ENCODE assay signal across 30 cellular contexts in the genomic region with DNA sequence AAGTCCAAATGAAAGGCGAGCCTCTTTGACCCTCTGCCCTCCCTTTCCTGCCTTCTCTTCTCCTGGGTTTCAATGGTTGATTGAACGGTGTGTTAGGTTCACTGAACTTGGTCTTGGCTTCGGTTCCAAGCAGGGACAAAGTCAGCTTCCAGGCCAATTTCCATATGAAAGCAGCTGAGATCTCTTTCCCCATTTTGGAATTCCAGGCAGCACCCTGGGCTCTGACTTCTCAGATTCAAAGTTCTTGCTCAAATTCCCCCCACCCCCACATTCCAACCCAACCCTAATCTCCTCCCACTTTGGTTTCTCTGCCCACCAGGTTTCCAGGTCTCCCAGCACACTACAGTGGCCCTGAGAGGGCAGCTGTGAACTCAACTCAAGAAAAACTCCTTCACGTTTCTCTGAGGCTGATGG.
DNase-seq lines count a peak whose midpoint lies in the region; ATAC-seq, FAIRE-seq and TF ChIP-seq lines count a peak whose summit lies in the region.
"Had no signal": no experiment of that assay in that cellular context is flagged by ENCODE, and none has a peak within 500 bp of the region (broad histone marks: within the 10 kb centered on the region; RNA-seq: fewer than 3 reads in every experiment).

No MANE protein-coding gene starts in this region.

- no peak for TF ChIP-seq EP300 in HepG2 (IDR thresholded peaks at IDR 0.05; ENCODE audit: low read depth in 2 of 2, low read length in 2 of 2)
- TF ChIP-seq EP300 in HepG2 (CRISPR knock-in tag; IDR thresholded peaks at IDR 0.05; ENCODE audit: borderline replicate concordance), result no peak

- H3K79me2 ChIP-seq in hepatocyte (no peaks in the 10 kb centered on the region), HepG2 (ENCODE audit: insufficient read depth, low read length) (no peaks in the 10 kb centered on the region)

- no peak for DNase-seq in hepatocyte (ENCODE audit: low spot score)
- no peak for DNase-seq in HepG2 (ENCODE audit: low spot score)
- no peak for DNase-seq in progenitor cell of endocrine pancreas (ENCODE audit: low spot score, unreplicated experiment)
- no peak for DNase-seq in NCI-H2081 (lab: John Stamatoyannopoulos, UW)
- DNase-seq in NCI-H2107 treated with DMSO at 0.1 percent for 48 hours (lab: John Stamatoyannopoulos, UW; ENCODE audit: unreplicated experiment), result no peak
- DNase-seq in glomerular visceral epithelial cell (ENCODE audit: extremely low spot score), result no peak
- DNase-seq in left ventricle myocardium inferior, result no peak
- DNase-seq: activated CD4-positive, alpha-beta T cell treated with anti-CD3 and anti-CD28 coated beads, Interleukin-2, amount 50 U/mL, for 4 hours; activated CD4-positive, CD25-positive, alpha-beta regulatory T cell; DMS79; mammary epithelial cell; NCI-H1436 treated with DMSO at 0.1 percent for 48 hours; NCI-H2171; NCI-H510A treated with DMSO at 0.1 percent for 48 hours; ovary; PC-9; SHP77; stimulated activated CD4-positive, alpha-beta T cell treated with anti-CD3 and anti-CD28 coated beads, Interleukin-15, amount 100 ng/mL, for 24 hours; stimulated activated naive CD8-positive, alpha-beta T cell treated with anti-CD3 and anti-CD28 coated beads, Interleukin-15, Interleukin-2, amounts not matched to agents 100 U/mL and 50 U/mL, for 24 hours; T1000 had no signal

- H3K36me3 Mint-ChIP-seq in progenitor cell of endocrine pancreas (ENCODE audit: insufficient read depth), result peaks cover 3% of the 10 kb centered on the region
- H3K36me3 Mint-ChIP-seq: activated naive CD8-positive, alpha-beta T cell had no signal

- H3K27me3 ChIP-seq in hepatocyte (peaks cover 4% of the 10 kb centered on the region), HepG2 (ENCODE audit: control insufficient read depth in 1 of 2, insufficient read depth in 2 of 2, low read length in 2 of 2) (no peaks in the 10 kb centered on the region), left ventricle myocardium inferior (ENCODE audit: low read depth) (peaks cover 66% of the 10 kb centered on the region)
- H3K27me3 ChIP-seq: BLaER1, ovary had no signal

- H3K4me1 Mint-ChIP-seq in progenitor cell of endocrine pancreas (ENCODE audit: low read depth), result peaks cover 22% of the 10 kb centered on the region
- H3K4me1 Mint-ChIP-seq: central memory CD8-positive, alpha-beta T cell had no signal

- H2AFZ ChIP-seq in hepatocyte, result no peak overlapping the region
- no peak overlapping the region for H2AFZ ChIP-seq in HepG2 (ENCODE audit: low read length)
- H2AFZ ChIP-seq: PC-9 had no signal

- no peaks in the 10 kb centered on the region for H3K36me3 ChIP-seq in HEK293 (ENCODE audit: control insufficient read depth in 2 of 2, insufficient read depth in 1 of 2, low read length in 2 of 2)
- no peaks in the 10 kb centered on the region for H3K36me3 ChIP-seq in hepatocyte (replicated peaks; ENCODE audit: insufficient read depth, low read depth)
- H3K36me3 ChIP-seq in HepG2 (replicated peaks in 1 of 2; ENCODE audit: control insufficient read depth in 1 of 2, insufficient read depth in 2 of 2, low read length in 2 of 2), result no peaks in the 10 kb centered on the region
- H3K36me3 ChIP-seq in left ventricle myocardium inferior, result no peaks in the 10 kb centered on the region
- H3K36me3 ChIP-seq: BLaER1, ovary, thoracic aorta had no signal

- TF ChIP-seq CTCF in HEK293 (tag by site-specific recombination; IDR thresholded peaks at IDR 0.05) (no peak), hepatocyte (IDR thresholded peaks at IDR 0.05; ENCODE audit: poor library complexity) (no peak), HepG2 (CRISPR knock-in tag; IDR thresholded peaks at IDR 0.05) (no peak), progenitor cell of endocrine pancreas (IDR thresholded peaks at IDR 0.05; ENCODE audit: unreplicated experiment) (no peak), left ventricle myocardium inferior (IDR thresholded peaks at IDR 0.05; ENCODE audit: borderline replicate concordance) (no peak)

- H4K20me1 ChIP-seq in hepatocyte (ENCODE audit: insufficient read depth, poor library complexity, severe bottlenecking) (no peaks in the 10 kb centered on the region), HepG2 (ENCODE audit: insufficient read depth, low read length) (no peaks in the 10 kb centered on the region)
- H4K20me1 ChIP-seq: BLaER1 had no signal

- intact Hi-C loops in HepG2 (cut with micrococcal nuclease; ENCODE audit: unreplicated experiment) (no loop called here), left ventricle myocardium inferior (cut with micrococcal nuclease) (no loop called here)

- H3K27ac ChIP-seq in HEK293 (ENCODE audit: extremely low read depth, low read depth, low read length) (no peak overlapping the region), hepatocyte (peak overlapping the region; percentile 45), HepG2 (ENCODE audit: extremely low read length, insufficient read depth, low read length) (no peak overlapping the region), left ventricle myocardium inferior (replicated peaks) (no peak overlapping the region)
- H3K27ac ChIP-seq: BLaER1, KMS-11, ovary, PC-9, thoracic aorta had no signal

- CTCF ChIA-PET in HEK293 (lab: Yijun Ruan, JAX), result no interaction called here
- CTCF ChIA-PET in HepG2 (lab: Yijun Ruan, JAX; ENCODE audit: low intra/inter-chr PET ratio, low total read pairs), result no interaction called here

- no peaks in the 10 kb centered on the region for H3K27me3 Mint-ChIP-seq in progenitor cell of endocrine pancreas

- H3K4me2 ChIP-seq in hepatocyte (no peak overlapping the region), HepG2 (ENCODE audit: low read depth, low read length) (no peak overlapping the region)
- H3K4me2 ChIP-seq: BLaER1, KMS-11, PC-9 had no signal

- H3K9me3 Mint-ChIP-seq in progenitor cell of endocrine pancreas (ENCODE audit: low read depth), result peaks cover 20% of the 10 kb centered on the region
- H3K9me3 Mint-ChIP-seq: activated T-helper 2 cell treated with anti-CD3 and anti-CD28 coated beads, Interferon-gamma antibody, Interleukin-2, Interleukin-4, amounts not matched to agents 10 μg/mL and 5 μg/mL and 100 μg/mL, durations not matched to agents 14 hours and 24 hours and 36 hours; central memory CD8-positive, alpha-beta T cell had no signal

- TF ChIP-seq POLR2A in HepG2 (IDR thresholded peaks at IDR 0.05; ENCODE audit: insufficient read depth in 1 of 2, low read depth in 2 of 2, low read length in 2 of 2), result no peak

- POLR2A ChIA-PET in HEK293 (lab: Yijun Ruan, JAX) (no interaction called here), HepG2 (lab: Yijun Ruan, JAX) (no interaction called here)

- BruUV-seq in HepG2 (replicated peaks; lab: Mats Ljungman, UMichigan), result no TSS peak

- H3K4me3 ChIP-seq in HEK293 (ENCODE audit: low read depth, low read length) (no peak overlapping the region), hepatocyte (no peak overlapping the region), HepG2 (replicated peaks in 1 of 3; ENCODE audit: insufficient read depth in 1 of 3, low read depth in 2 of 3, low read length in 3 of 3) (no peak overlapping the region), left ventricle myocardium inferior (no peak overlapping the region)
- H3K4me3 ChIP-seq: BLaER1, ovary, PC-9, thoracic aorta had no signal

- in situ Hi-C loops in HepG2 (cut with HindIII; ENCODE audit: extremely low pct_ligation_motif_present, low pct_unique_long_range_greater_than_20kb), result no loop called here

- H3K27ac Mint-ChIP-seq in progenitor cell of endocrine pancreas, result peak overlapping the region; percentile 72
- H3K27ac Mint-ChIP-seq: activated naive CD8-positive, alpha-beta T cell; activated T-helper 2 cell treated with anti-CD3 and anti-CD28 coated beads, Interferon-gamma antibody, Interleukin-2, Interleukin-4, amounts not matched to agents 10 μg/mL and 5 μg/mL and 100 μg/mL, durations not matched to agents 14 hours and 24 hours and 36 hours had no signal

- WGBS in hepatocyte (ENCODE audit: low lambda C conversion rate, missing lambda C conversion rate), result 20% methylated on average over 4 of the region's 4 CpGs
- WGBS in HepG2 (ENCODE audit: low lambda C conversion rate), result 2% methylated on average over 4 of the region's 4 CpGs

- ATAC-seq in HepG2, result no peak
- ATAC-seq: sciatic nerve; stimulated activated naive CD8-positive, alpha-beta T cell treated with anti-CD3 and anti-CD28 coated beads, Interleukin-15, Interleukin-2, amounts not matched to agents 100 U/mL and 50 U/mL, for 24 hours had no signal

- TF ChIP-seq RAD21 in HepG2 (CRISPR knock-in tag; IDR thresholded peaks at IDR 0.05), result no peak

- peaks cover 5% of the 10 kb centered on the region; the same call in 1 of the 2 replicates for H3K4me1 ChIP-seq in HEK293 (ENCODE audit: control insufficient read depth, insufficient read depth, low read length)
- peaks cover 16% of the 10 kb centered on the region for H3K4me1 ChIP-seq in hepatocyte (ENCODE audit: insufficient read depth)
- peaks cover 10% of the 10 kb centered on the region for H3K4me1 ChIP-seq in HepG2 (ENCODE audit: insufficient read depth, low read length)
- H3K4me1 ChIP-seq in left ventricle myocardium inferior, result no peaks in the 10 kb centered on the region
- H3K4me1 ChIP-seq: BLaER1 had no signal

- no peak for FAIRE-seq in HepG2 (lab: Jason Lieb, UNC)
- FAIRE-seq: astrocyte, keratinocyte had no signal

- H3K4me3 Mint-ChIP-seq in progenitor cell of endocrine pancreas (ENCODE audit: low read depth), result no peak overlapping the region
- H3K4me3 Mint-ChIP-seq: activated naive CD8-positive, alpha-beta T cell; central memory CD8-positive, alpha-beta T cell had no signal

- H3K9me3 ChIP-seq in HEK293 (ENCODE audit: control insufficient read depth, insufficient read depth, low read depth, low read length) (no peaks in the 10 kb centered on the region), hepatocyte (ENCODE audit: low read depth) (no peaks in the 10 kb centered on the region), HepG2 (ENCODE audit: low read length) (no peaks in the 10 kb centered on the region), left ventricle myocardium inferior (replicated peaks) (no peaks in the 10 kb centered on the region)
- H3K9me3 ChIP-seq: BLaER1, ovary, thoracic aorta had no signal

- H3K9me2 ChIP-seq in hepatocyte (replicated peaks; ENCODE audit: insufficient read depth), result no peaks in the 10 kb centered on the region

- no peak overlapping the region for H3K9ac ChIP-seq in HepG2 (ENCODE audit: insufficient read depth, low read depth, low read length)
- H3K9ac ChIP-seq: BLaER1, KMS-11 had no signal

TF ChIP-seq in HEK293, 187 proteins besides CTCF, POLR2A, EP300 and RAD21:
- TF ChIP-seq ZFHX2 (tag by site-specific recombination; conservative IDR thresholded peaks at IDR 0.05), result peak; percentile 34
- TF ChIP-seq EGR2 (tag by site-specific recombination; IDR thresholded peaks at IDR 0.05; ENCODE audit: low read depth), result peak; percentile 67; the same call in 1 of the 2 replicates
- TF ChIP-seq ZNF394 (tag by site-specific recombination; IDR thresholded peaks at IDR 0.05; ENCODE audit: borderline replicate concordance), result no peak

TF ChIP-seq in HepG2, 621 proteins besides CTCF, POLR2A, EP300 and RAD21:
- peak; percentile 30 for TF ChIP-seq PCBP2 (optimal IDR thresholded peaks at IDR 0.05; ENCODE audit: low read depth, low read length, poor library complexity, severe bottlenecking)
- no peak for TF ChIP-seq MAF1 (CRISPR knock-in tag; IDR thresholded peaks at IDR 0.05; ENCODE audit: borderline replicate concordance)
